16 cellular contexts compared by ENCODE assay signal in the genomic region with DNA sequence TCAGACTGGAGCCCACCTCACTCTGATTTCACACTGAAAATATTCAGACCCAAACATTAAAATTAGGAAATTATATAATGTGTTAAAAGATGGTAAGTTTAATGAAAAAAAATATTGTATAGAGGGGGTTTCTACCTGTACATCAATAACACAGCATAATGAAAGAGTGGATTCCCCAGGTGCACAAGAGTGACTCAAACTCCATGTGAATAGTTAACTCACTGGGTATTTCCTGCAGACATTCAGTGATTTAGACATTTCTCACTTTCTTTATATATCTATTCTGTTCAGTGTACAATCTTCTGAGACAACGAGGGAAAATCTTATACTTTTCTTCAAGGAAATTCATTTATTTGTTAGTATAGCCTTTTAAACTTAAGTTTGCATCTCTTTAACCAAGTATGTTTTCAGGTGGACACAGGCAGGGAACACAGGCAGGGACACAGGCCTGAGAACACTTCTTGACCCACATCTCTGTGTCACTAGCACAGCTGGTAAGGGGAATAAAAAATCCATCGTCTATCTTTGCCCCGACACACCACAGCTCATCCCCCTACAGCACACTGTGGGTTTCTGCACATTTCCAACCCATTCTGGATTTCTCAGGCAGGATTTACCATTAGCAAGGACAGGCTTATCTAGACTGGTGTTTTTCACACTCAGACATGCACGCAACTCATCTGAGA.
A peak's percentile ranks its signal among the peaks of the same experiment; 100 is the strongest.
DNase-seq lines count a peak whose midpoint lies in the region; ATAC-seq and TF ChIP-seq lines count a peak whose summit lies in the region.
"Had no signal": no experiment of that assay in that cellular context is flagged by ENCODE, and none has a peak within 500 bp of the region (broad histone marks: within the 10 kb centered on the region; RNA-seq: fewer than 3 reads in every experiment).

No MANE protein-coding gene starts in this region.

- CTCF ChIA-PET in activated CD4-positive, alpha-beta memory T cell treated with anti-CD3 and anti-CD28 coated beads, Interleukin-2, amount 10 ng/mL, durations not matched to agents 7 days and 5 days (lab: Charles Lee) = no interaction called here
- CTCF ChIA-PET in RWPE1 (lab: Yijun Ruan, JAX) = no interaction called here

- no peak overlapping the region for H3K27ac ChIP-seq in RWPE1
- H3K27ac ChIP-seq: C4-2B, cardiac muscle cell, right lobe of liver, SJSA1 had no signal

- no peak overlapping the region for H3K4me3 Mint-ChIP-seq in activated CD4-positive, alpha-beta memory T cell treated with anti-CD3 and anti-CD28 coated beads, Interleukin-2, amount 10 ng/mL, durations not matched to agents 7 days and 5 days

- no peaks in the 10 kb centered on the region for H3K27me3 Mint-ChIP-seq in activated CD4-positive, alpha-beta memory T cell treated with anti-CD3 and anti-CD28 coated beads, Interleukin-2, amount 10 ng/mL, durations not matched to agents 7 days and 5 days

- H3K4me1 Mint-ChIP-seq in activated CD4-positive, alpha-beta memory T cell treated with anti-CD3 and anti-CD28 coated beads, Interleukin-2, amount 10 ng/mL, durations not matched to agents 7 days and 5 days = no peaks in the 10 kb centered on the region

- no peak overlapping the region for H3K27ac Mint-ChIP-seq in activated CD4-positive, alpha-beta memory T cell treated with anti-CD3 and anti-CD28 coated beads, Interleukin-2, amount 10 ng/mL, durations not matched to agents 7 days and 5 days

- no peaks in the 10 kb centered on the region for H3K36me3 Mint-ChIP-seq in activated CD4-positive, alpha-beta memory T cell treated with anti-CD3 and anti-CD28 coated beads, Interleukin-2, amount 10 ng/mL, durations not matched to agents 7 days and 5 days (ENCODE audit: low read depth)

- ATAC-seq in GM18858 (IDR thresholded peaks at IDR 0.05; ENCODE audit: unreplicated experiment) (peak; percentile 64), GM21381 (IDR thresholded peaks at IDR 0.05; ENCODE audit: unreplicated experiment) (peak; percentile 77), HG02943 (IDR thresholded peaks at IDR 0.05; ENCODE audit: low read depth, unreplicated experiment) (peak; percentile 61), HG03571 (IDR thresholded peaks at IDR 0.05; ENCODE audit: unreplicated experiment) (peak; percentile 76)
- ATAC-seq: right lobe of liver had no signal

- TF ChIP-seq CTCF in RWPE1 (conservative IDR thresholded peaks at IDR 0.05; ENCODE audit: low read depth) = no peak

- no peaks in the 10 kb centered on the region for H3K9me3 Mint-ChIP-seq in activated CD4-positive, alpha-beta memory T cell treated with anti-CD3 and anti-CD28 coated beads, Interleukin-2, amount 10 ng/mL, durations not matched to agents 7 days and 5 days

- POLR2A ChIA-PET in activated CD4-positive, alpha-beta memory T cell treated with anti-CD3 and anti-CD28 coated beads, Interleukin-2, amount 10 ng/mL, durations not matched to agents 7 days and 5 days (lab: Charles Lee) = no interaction called here
- POLR2A ChIA-PET in RWPE1 (lab: Yijun Ruan, JAX; ENCODE audit: low non-redundant PET) = no interaction called here

- DNase-seq in NOMO-1 treated with DMSO at 0.1 percent for 48 hours (lab: John Stamatoyannopoulos, UW; ENCODE audit: unreplicated experiment) (no peak), RWPE1 (ENCODE audit: low spot score) (no peak), SKM-1 treated with dmso at 0.1 percent for 144 hours (lab: John Stamatoyannopoulos, UW; ENCODE audit: unreplicated experiment) (no peak)
- DNase-seq in activated CD4-positive, alpha-beta memory T cell treated with anti-CD3 and anti-CD28 coated beads, Interleukin-2, amount 10 ng/mL, durations not matched to agents 7 days and 5 days = no peak
- DNase-seq: activated CD4-positive, alpha-beta T cell treated with anti-CD3 and anti-CD28 coated beads for 1 hour; activated effector memory CD4-positive, alpha-beta T cell treated with anti-CD3 and anti-CD28 coated beads, Interleukin-2, amount 50 U/mL, for 16 hours; NCI-H226; right lobe of liver; trophoblast cell had no signal
